9 cellular contexts compared by ENCODE assay signal in the genomic region with DNA sequence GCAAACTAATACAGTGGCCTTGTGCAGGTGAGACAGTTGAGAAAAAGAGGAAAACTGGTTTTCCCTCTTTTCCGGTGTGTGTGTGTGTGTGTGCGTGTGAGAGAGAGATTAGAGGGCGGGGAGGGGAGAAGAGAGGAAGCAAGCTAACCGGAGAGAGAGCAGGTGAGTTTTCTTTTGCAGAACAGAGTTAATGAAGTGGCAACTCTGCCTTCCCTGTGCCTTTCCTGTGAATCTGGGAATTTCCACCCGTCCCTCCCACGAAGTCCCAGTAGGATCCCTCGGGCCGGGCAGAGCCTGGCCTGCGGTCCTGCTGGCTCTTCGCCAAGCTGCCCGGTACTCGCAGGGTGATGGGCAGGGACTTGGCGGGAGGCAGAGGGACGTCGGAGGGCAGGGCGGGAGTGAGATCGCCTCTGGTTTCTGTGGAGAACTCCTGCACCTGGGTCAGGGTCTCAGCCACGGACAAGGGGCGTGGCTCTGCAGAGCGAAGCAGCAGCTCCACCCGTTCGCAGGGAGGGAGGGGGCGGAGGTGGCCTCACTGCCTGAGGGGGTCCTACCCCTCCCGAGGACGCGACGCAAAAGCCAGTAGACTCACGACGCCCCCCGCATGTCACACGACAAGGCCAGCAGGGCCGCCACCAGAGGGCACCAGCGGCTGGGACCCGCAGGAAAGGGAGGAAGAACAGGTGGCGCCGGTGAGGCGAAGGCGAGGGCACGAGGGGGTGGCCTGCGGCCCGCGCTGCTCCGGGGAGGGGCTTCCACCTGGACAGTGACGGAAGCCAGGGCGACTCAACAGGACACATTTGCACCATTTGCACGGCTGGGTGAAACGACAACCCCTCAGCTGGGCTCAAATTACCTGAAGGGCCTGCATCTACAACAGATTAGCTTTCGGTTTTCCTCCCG. TPM values are rescaled to one million over a fixed set of nuclear protein-coding genes. Genes with fewer than 3 reads are reported as not detected.
A peak's percentile ranks its signal among the peaks of the same experiment; 100 is the strongest.
DNase-seq lines count a peak whose midpoint lies in the region; ATAC-seq, FAIRE-seq and TF ChIP-seq lines count a peak whose summit lies in the region.
"Had no signal": no experiment of that assay in that cellular context is flagged by ENCODE, and none has a peak within 500 bp of the region (broad histone marks: within the 10 kb centered on the region; RNA-seq: fewer than 3 reads in every experiment).

No MANE protein-coding gene starts in this region.

- peak; percentile 62 for ATAC-seq in HG02840 (IDR thresholded peaks at IDR 0.05; ENCODE audit: low FRiP score, unreplicated experiment)
- peak; percentile 98 for ATAC-seq in activated CD8-positive, alpha-beta T cell treated with anti-CD3 and anti-CD28 coated beads, Interleukin-2, amount 10 ng/mL, durations not matched to agents 7 days and 5 days
- peak; percentile 97 for ATAC-seq in mucosa of descending colon

- no peak for TF ChIP-seq EP300 in H1 (IDR thresholded peaks at IDR 0.05; ENCODE audit: borderline replicate concordance in 1 of 2, low read depth in 2 of 2, low read length in 2 of 2)

- H3K4me2 ChIP-seq in H1 (ENCODE audit: insufficient read depth in 1 of 2, low read depth in 2 of 2, low read length in 2 of 2) = peak overlapping the region; percentile 21 to 61

- H3K4me1 Mint-ChIP-seq in Calu3 (ENCODE audit: low read depth, unreplicated experiment) = peaks cover 17% of the 10 kb centered on the region
- peaks cover 10% of the 10 kb centered on the region for H3K4me1 Mint-ChIP-seq in activated CD8-positive, alpha-beta T cell treated with anti-CD3 and anti-CD28 coated beads, Interleukin-2, amount 10 ng/mL, durations not matched to agents 7 days and 5 days (ENCODE audit: low read depth)

- peaks cover 13% of the 10 kb centered on the region for H3K36me3 Mint-ChIP-seq in Calu3 (ENCODE audit: insufficient read depth, unreplicated experiment)
- H3K36me3 Mint-ChIP-seq in activated CD8-positive, alpha-beta T cell treated with anti-CD3 and anti-CD28 coated beads, Interleukin-2, amount 10 ng/mL, durations not matched to agents 7 days and 5 days (ENCODE audit: low read depth) = no peaks in the 10 kb centered on the region

- H3K36me3 ChIP-seq in H1 (ENCODE audit: control insufficient read depth in 2 of 4, insufficient read depth in 4 of 4, low read length in 3 of 4) (no peaks in the 10 kb centered on the region), mucosa of descending colon (ENCODE audit: low read depth) (no peaks in the 10 kb centered on the region)

- H3K56ac ChIP-seq in H1 (replicated peaks; ENCODE audit: insufficient read length, low read depth, low read length) = no peak overlapping the region

- peak; percentile 84 for TF ChIP-seq CTCF in Calu3 (IDR thresholded peaks at IDR 0.05; ENCODE audit: unreplicated experiment)
- TF ChIP-seq CTCF in H1 (IDR thresholded peaks at IDR 0.05; ENCODE audit: control extremely low read depth in 1 of 3, insufficient read depth in 1 of 3, low read depth in 1 of 3, low read length in 3 of 3) = peak; percentile 87 to 97 (median 88)
- TF ChIP-seq CTCF in mucosa of descending colon (IDR thresholded peaks at IDR 0.05) = peak; percentile 57

- no peaks in the 10 kb centered on the region for H3K79me1 ChIP-seq in H1 (ENCODE audit: low read depth, low read length)

- H2AK5ac ChIP-seq in H1 (ENCODE audit: low read depth, low read length) = no peak overlapping the region

- intact Hi-C loops in Calu3 (cut with micrococcal nuclease; ENCODE audit: unreplicated experiment) = no loop called here
- intact Hi-C loops in mucosa of descending colon (cut with DNase I, micrococcal nuclease) = no loop called here

- H3K4me3 ChIP-seq in H1 (ENCODE audit: extremely low read depth in 1 of 4, insufficient read depth in 2 of 4, low read depth in 3 of 4, low read length in 4 of 4) (peak overlapping the region; percentile 13 to 52 (median 31); a peak in 7 of 8 replicates), mucosa of descending colon (no peak overlapping the region)

- peaks cover 0 to 20% (median 9%) of the 10 kb centered on the region in 4 experiments; a peak in 6 of 7 replicates for H3K27me3 ChIP-seq in H1 (replicated peaks in 1 of 4; ENCODE audit: control insufficient read depth in 3 of 4, extremely low read depth in 1 of 4, insufficient read depth in 3 of 4, low read length in 3 of 4)

- H3K27ac Mint-ChIP-seq in Calu3 (ENCODE audit: unreplicated experiment) = peak overlapping the region; percentile 81
- H3K27ac Mint-ChIP-seq in activated CD8-positive, alpha-beta T cell treated with anti-CD3 and anti-CD28 coated beads, Interleukin-2, amount 10 ng/mL, durations not matched to agents 7 days and 5 days = peak overlapping the region; percentile 10

- TF ChIP-seq POLR2A in H1 (IDR thresholded peaks at IDR 0.05; ENCODE audit: control extremely low read depth in 1 of 2, low read depth in 2 of 2, low read length in 2 of 2) = peak in 1 of 2 experiments; percentile 24; a peak in 1 of 3 replicates

- no peak overlapping the region for H3K27ac ChIP-seq in H1 (ENCODE audit: low read depth, low read length)

- H4K8ac ChIP-seq in H1 (ENCODE audit: extremely low read depth, insufficient read depth, low read length) = no peak overlapping the region

- peak overlapping the region; percentile 72 for H2AFZ ChIP-seq in H1 (ENCODE audit: low read length)

- H3K9me3 ChIP-seq in H1 (ENCODE audit: insufficient read depth in 2 of 2, low read depth in 1 of 2, low read length in 1 of 2) = no peaks in the 10 kb centered on the region; a peak in 2 of 4 replicates
- H3K9me3 ChIP-seq in mucosa of descending colon = no peaks in the 10 kb centered on the region

- TF ChIP-seq RAD21 in H1 (IDR thresholded peaks at IDR 0.05 in 1 of 2, conservative IDR thresholded peaks at IDR 0.05 in 1 of 2; ENCODE audit: low read depth in 2 of 2, low read length in 2 of 2) = peak; percentile 66 to 77

- H3K79me2 ChIP-seq in H1 (ENCODE audit: control insufficient read depth in 1 of 2, insufficient read depth in 2 of 2, low read length in 2 of 2) = no peaks in the 10 kb centered on the region

- BruUV-seq in Calu3 (replicated peaks; lab: Mats Ljungman, UMichigan) = no TSS peak

- H3K9me3 Mint-ChIP-seq in Calu3 (ENCODE audit: low read depth, unreplicated experiment) = no peaks in the 10 kb centered on the region
- no peaks in the 10 kb centered on the region for H3K9me3 Mint-ChIP-seq in activated CD8-positive, alpha-beta T cell treated with anti-CD3 and anti-CD28 coated beads, Interleukin-2, amount 10 ng/mL, durations not matched to agents 7 days and 5 days (ENCODE audit: insufficient read depth)

- H3K4me3 Mint-ChIP-seq in Calu3 (ENCODE audit: low read depth, unreplicated experiment) = peak overlapping the region; percentile 90
- H3K4me3 Mint-ChIP-seq in activated CD8-positive, alpha-beta T cell treated with anti-CD3 and anti-CD28 coated beads, Interleukin-2, amount 10 ng/mL, durations not matched to agents 7 days and 5 days = peak overlapping the region; percentile 63

- no peak for FAIRE-seq in H1 (lab: Jason Lieb, UNC)

- peak overlapping the region; percentile 79 for H3K18ac ChIP-seq in H1 (ENCODE audit: extremely low read depth, low read length)

- no peak overlapping the region for H2BK15ac ChIP-seq in H1 (ENCODE audit: low read length)

- DNase-seq in Calu3 (peak; percentile 85), NCI-H510A treated with DMSO at 0.1 percent for 48 hours (lab: John Stamatoyannopoulos, UW) (peak; percentile 90), H1 (ENCODE audit: low read depth in 1 of 2, low spot score in 2 of 2) (peak; percentile 76 to 95), mucosa of descending colon (peak; percentile 82 to 87 (median 83)), occipital lobe (lab: John Stamatoyannopoulos, UW) (no peak)
- DNase-seq in activated CD8-positive, alpha-beta T cell treated with anti-CD3 and anti-CD28 coated beads, Interleukin-2, amount 10 ng/mL, durations not matched to agents 7 days and 5 days = peak; percentile 79
- peak; percentile 87 for DNase-seq in stimulated activated CD8-positive, alpha-beta memory T cell treated with anti-CD3 and anti-CD28 coated beads, Interleukin-4, amount 100 ng/mL, for 48 hours

- POLR2A ChIA-PET in activated CD8-positive, alpha-beta T cell treated with anti-CD3 and anti-CD28 coated beads, Interleukin-2, amount 10 ng/mL, durations not matched to agents 7 days and 5 days (lab: Charles Lee) = no interaction called here
- POLR2A ChIA-PET in H1 (lab: Charles Lee; ENCODE audit: partially characterized antibody) = interaction anchor here (1.4 to 6.1 kb wide), 3 partner anchors 12 to 60 kb away, joined by 3 to 30 read pairs (median 5); no protein-coding TSS in a partner anchor

- H2BK20ac ChIP-seq in H1 (ENCODE audit: low read length) = no peak overlapping the region

- H2BK12ac ChIP-seq in H1 (ENCODE audit: low read depth, low read length) = no peak overlapping the region

- H2BK120ac ChIP-seq in H1 (replicated peaks; ENCODE audit: low read depth, low read length) = no peak overlapping the region

- no peaks in the 10 kb centered on the region; the same call in 1 of the 2 replicates for H3K23me2 ChIP-seq in H1 (ENCODE audit: low read depth, low read length)

- H3K4me1 ChIP-seq in H1 (replicated peaks in 1 of 4; ENCODE audit: control insufficient read depth in 3 of 4, insufficient read depth in 4 of 4, low read length in 3 of 4) = peaks cover 2 to 7% (median 5%) of the 10 kb centered on the region in 4 experiments; a peak in 5 of 7 replicates
- peaks cover 10% of the 10 kb centered on the region for H3K4me1 ChIP-seq in mucosa of descending colon (ENCODE audit: low read depth)

- WGBS in H1 (ENCODE audit: extremely low coverage in 1 of 2, insufficient coverage in 1 of 2, insufficient read length in 1 of 2, insufficient replicate concordance in 2 of 2, low coverage in 1 of 2, low lambda C conversion rate in 2 of 2, missing lambda C conversion rate in 1 of 2), 2 experiments = 10% methylated on average over 29 of the region's 49 CpGs; no CpG with 5 or more reads in 1 of the 2 experiments

- H4K5ac ChIP-seq in H1 (ENCODE audit: insufficient read length, low read depth, low read length) = no peak overlapping the region

- no peak overlapping the region for H2BK5ac ChIP-seq in H1 (ENCODE audit: low read depth, low read length)

- no peaks in the 10 kb centered on the region for H3K27me3 Mint-ChIP-seq in Calu3 (ENCODE audit: unreplicated experiment)
- H3K27me3 Mint-ChIP-seq in activated CD8-positive, alpha-beta T cell treated with anti-CD3 and anti-CD28 coated beads, Interleukin-2, amount 10 ng/mL, durations not matched to agents 7 days and 5 days (ENCODE audit: low read depth) = peaks cover 8% of the 10 kb centered on the region

- no peak overlapping the region for H3K23ac ChIP-seq in H1 (ENCODE audit: insufficient read length)

- H3K4ac ChIP-seq in H1 (replicated peaks; ENCODE audit: insufficient read length, low read depth, low read length) = no peak overlapping the region

- no peak overlapping the region for H3K9ac ChIP-seq in H1 (replicated peaks in 1 of 4; ENCODE audit: extremely low read depth in 1 of 4, low read depth in 3 of 4, low read length in 3 of 4)

- no peaks in the 10 kb centered on the region for H4K20me1 ChIP-seq in H1 (replicated peaks in 1 of 2; ENCODE audit: control insufficient read depth in 1 of 2, insufficient read depth in 2 of 2, low read length in 2 of 2)

- no peak overlapping the region for H4K91ac ChIP-seq in H1 (replicated peaks; ENCODE audit: insufficient read length, low read length)

- no peak overlapping the region for H3K14ac ChIP-seq in H1 (ENCODE audit: insufficient read length)

- CTCF ChIA-PET in Calu3 (lab: Charles Lee) = no interaction called here
- CTCF ChIA-PET in activated CD8-positive, alpha-beta T cell treated with anti-CD3 and anti-CD28 coated beads, Interleukin-2, amount 10 ng/mL, durations not matched to agents 7 days and 5 days (lab: Charles Lee) = interaction anchor here (0.7 to 3.0 kb wide), 22 partner anchors 11 to 279 kb away, joined by 3 to 27 read pairs (median 4); partner anchors contain the start of gene MCUR1
- CTCF ChIA-PET in H1 (lab: Charles Lee; ENCODE audit: partially characterized antibody) = interaction anchor here (0.7 to 4.6 kb wide), 25 partner anchors 9 to 193 kb away, joined by 3 to 35 read pairs (median 4); no protein-coding TSS in a partner anchor

RNA-seq across cellular contexts. Expression of gene RNF182, which starts 51.2 kb away (rescaled TPM):
- total RNA-seq in Calu3 (2022) (1.1 and 1.6 TPM in 2 replicates), mucosa of descending colon (under 1 TPM in 2 of 3 donors, not detected in 1; 0.09 to 0.25 TPM), occipital lobe (73.6 TPM)
- not detected for total RNA-seq in activated CD8-positive, alpha-beta T cell treated with anti-CD3 and anti-CD28 coated beads, Interleukin-2, amount 10 ng/mL, durations not matched to agents 7 days and 5 days
- total RNA-seq in H1 (2021; fragmentation: NEBNext Ultra II Directional; extraction: Animal tissue kit (Norgen Biotek cat#: 25700)) = 10.7 and 13.0 TPM in 2 replicates
- 4.2 and 6.2 TPM in 2 replicates for polyA plus RNA-seq in H1 (2011; rRNA removed)
- polyA plus RNA-seq in H1 (2011; cell fraction: cytosol; rRNA removed) = 6.1 TPM
- 8.5 TPM for polyA plus RNA-seq in H1 (2011; cell fraction: nucleus; rRNA removed)
- polyA plus RNA-seq in H1 (2012, experiment 1 of 2) = 6.6 to 10.4 TPM (median 8.1 TPM) in 4 replicates
- polyA plus RNA-seq in H1 (2012, experiment 2 of 2) = 0.87 TPM
- polyA plus RNA-seq in H1 (2013, experiment 1 of 2) = 5.6 TPM
- 5.5 TPM for polyA plus RNA-seq in H1 (2013, experiment 2 of 2)
- 13.5 and 15.0 TPM in 2 replicates for polyA minus RNA-seq in H1 (2011; rRNA and poly(A)+ RNA removed)
- polyA minus RNA-seq in H1 (2011; cell fraction: cytosol; rRNA and poly(A)+ RNA removed) = 6.8 TPM
- polyA minus RNA-seq in H1 (2011; cell fraction: nucleus; rRNA and poly(A)+ RNA removed) = 11.7 TPM
- total RNA-seq: T-helper 1 cell treated with Interleukin-12 subunit alpha and Interleukin-12 subunit beta and Interleukin-4 antibody, amounts not matched to agents 30 ng/mL and 1 ng/mL, for 36 hours had no signal

RNA-seq across cellular contexts. Expression of gene MCUR1, which starts 59.2 kb away (rescaled TPM):
- 16.3 and 16.4 TPM in 2 replicates for total RNA-seq in Calu3 (2022)
- 10 to 100 TPM; 29.7 to 30.3 TPM for total RNA-seq in activated CD8-positive, alpha-beta T cell treated with anti-CD3 and anti-CD28 coated beads, Interleukin-2, amount 10 ng/mL, durations not matched to agents 7 days and 5 days
- total RNA-seq in H1 (2021; fragmentation: NEBNext Ultra II Directional; extraction: Animal tissue kit (Norgen Biotek cat#: 25700)) = 35.9 and 37.3 TPM in 2 replicates
- 7.0 and 9.6 TPM in 2 replicates for polyA plus RNA-seq in H1 (2011; rRNA removed)
- polyA plus RNA-seq in H1 (2011; cell fraction: cytosol; rRNA removed) = 9.3 TPM
- 4.9 TPM for polyA plus RNA-seq in H1 (2011; cell fraction: nucleus; rRNA removed)
- polyA plus RNA-seq in H1 (2012, experiment 1 of 2) = 10.6 to 14.7 TPM (median 12.8 TPM) in 4 replicates
- polyA plus RNA-seq in H1 (2012, experiment 2 of 2) = 4.2 TPM
- 15.5 TPM for polyA plus RNA-seq in H1 (2013, experiment 1 of 2)
- polyA plus RNA-seq in H1 (2013, experiment 2 of 2) = 15.6 TPM
- polyA minus RNA-seq in H1 (2011; rRNA and poly(A)+ RNA removed) = 7.7 and 8.1 TPM in 2 replicates
- polyA minus RNA-seq in H1 (2011; cell fraction: cytosol; rRNA and poly(A)+ RNA removed) = 5.7 TPM
- 9.3 TPM for polyA minus RNA-seq in H1 (2011; cell fraction: nucleus; rRNA and poly(A)+ RNA removed)
- 10 to 100 TPM; 26.2 to 45.4 (median 33.6) TPM for total RNA-seq in mucosa of descending colon
- total RNA-seq in occipital lobe = 34.6 TPM
